Comparison of ENCODE assay signal across 26 cellular contexts in genomic region chr2:232235206-232235605, GRCh38.
"Had no signal": no experiment of that assay in that cellular context is flagged by ENCODE, and none has a peak within 500 bp of the region (broad histone marks: within the 10 kb centered on the region; RNA-seq: fewer than 3 reads in every experiment).

No MANE protein-coding gene starts in this region.

- H3K9me3 Mint-ChIP-seq: activated naive CD4-positive, alpha-beta T cell treated with anti-CD3 and anti-CD28 coated beads, Interleukin-2, amount 10 ng/mL, durations not matched to agents 7 days and 5 days; activated naive CD8-positive, alpha-beta T cell treated with anti-CD3 and anti-CD28 coated beads, Interleukin-2, amount 10 ng/mL, durations not matched to agents 7 days and 5 days; brain; natural killer cell treated with Interleukin-12 subunit alpha and Interleukin-12 subunit beta and Interleukin-15 and Interleukin-18, amount 100 ng/mL, for 72 hours; T-helper 2 cell treated with Interferon-gamma antibody and Interleukin-4, amounts not matched to agents 5 μg/mL and 100 μg/mL, for 36 hours; type B pancreatic cell had no signal

- DNase-seq: activated CD4-positive, alpha-beta T cell treated with anti-CD3 and anti-CD28 coated beads for 36 hours; activated CD4-positive, alpha-beta T cell treated with anti-CD3 and anti-CD28 coated beads, Interleukin-2, amount 50 U/mL, for 48 hours; activated CD4-positive, CD25-positive, alpha-beta regulatory T cell; activated gamma-delta T cell; activated naive CD4-positive, alpha-beta T cell treated with anti-CD3 and anti-CD28 coated beads, Interleukin-2, amount 10 ng/mL, durations not matched to agents 7 days and 5 days; activated naive CD8-positive, alpha-beta T cell treated with anti-CD3 and anti-CD28 coated beads, Interleukin-2, amount 10 ng/mL, durations not matched to agents 7 days and 5 days; cortex of kidney; foreskin keratinocyte; heart right ventricle; kidney glomerular epithelial cell; left lung; lower lobe of right lung; stimulated activated CD4-positive, alpha-beta T cell treated with anti-CD3 and anti-CD28 coated beads, Interleukin-12 subunit alpha, Interleukin-12 subunit beta, amount 100 ng/mL, for 4 hours; stimulated activated CD4-positive, alpha-beta T cell treated with anti-CD3 and anti-CD28 coated beads, Interleukin-4, amount 100 ng/mL, for 1 hour; stimulated activated naive CD8-positive, alpha-beta T cell treated with anti-CD3 and anti-CD28 coated beads, Interleukin-15, Interleukin-2, amounts not matched to agents 100 U/mL and 50 U/mL, for 24 hours; T-helper 1 cell; uterus had no signal

- H3K4me3 Mint-ChIP-seq: activated CD4-positive, alpha-beta T cell treated with anti-CD3 and anti-CD28 coated beads for 36 hours; activated naive CD4-positive, alpha-beta T cell treated with anti-CD3 and anti-CD28 coated beads, Interleukin-2, amount 10 ng/mL, durations not matched to agents 7 days and 5 days; activated naive CD8-positive, alpha-beta T cell treated with anti-CD3 and anti-CD28 coated beads, Interleukin-2, amount 10 ng/mL, durations not matched to agents 7 days and 5 days; brain; natural killer cell treated with Interleukin-12 subunit alpha and Interleukin-12 subunit beta and Interleukin-15 and Interleukin-18, amount 100 ng/mL, for 72 hours; T-helper 2 cell treated with Interferon-gamma antibody and Interleukin-4, amounts not matched to agents 5 μg/mL and 100 μg/mL, for 36 hours; type B pancreatic cell had no signal

- H3K4me3 ChIP-seq: ascending aorta, cardiac muscle cell, heart right ventricle, left lung, lower lobe of right lung, skin epidermis, thoracic aorta, uterus had no signal

- H3K27ac Mint-ChIP-seq: activated CD4-positive, alpha-beta T cell treated with anti-CD3 and anti-CD28 coated beads for 36 hours; activated naive CD4-positive, alpha-beta T cell treated with anti-CD3 and anti-CD28 coated beads, Interleukin-2, amount 10 ng/mL, durations not matched to agents 7 days and 5 days; activated naive CD8-positive, alpha-beta T cell treated with anti-CD3 and anti-CD28 coated beads, Interleukin-2, amount 10 ng/mL, durations not matched to agents 7 days and 5 days; natural killer cell treated with Interleukin-12 subunit alpha and Interleukin-12 subunit beta and Interleukin-15 and Interleukin-18, amount 100 ng/mL, for 72 hours; progenitor cell of endocrine pancreas; T-helper 2 cell treated with Interferon-gamma antibody and Interleukin-4, amounts not matched to agents 5 μg/mL and 100 μg/mL, for 36 hours had no signal

- H3K27me3 Mint-ChIP-seq: activated CD4-positive, alpha-beta T cell treated with anti-CD3 and anti-CD28 coated beads for 36 hours; activated naive CD4-positive, alpha-beta T cell treated with anti-CD3 and anti-CD28 coated beads, Interleukin-2, amount 10 ng/mL, durations not matched to agents 7 days and 5 days; activated naive CD8-positive, alpha-beta T cell treated with anti-CD3 and anti-CD28 coated beads, Interleukin-2, amount 10 ng/mL, durations not matched to agents 7 days and 5 days; brain; natural killer cell treated with Interleukin-12 subunit alpha and Interleukin-12 subunit beta and Interleukin-15 and Interleukin-18, amount 100 ng/mL, for 72 hours; progenitor cell of endocrine pancreas; type B pancreatic cell had no signal
